In genomic region chr18:12948055-12948804, GRCh38 we compare ENCODE assay signal across 1 cellular context.
A peak's percentile ranks its signal among the peaks of the same experiment; 100 is the strongest.
TF ChIP-seq lines count a peak whose summit lies in the region.

No MANE protein-coding gene starts in this region.

TF ChIP-seq in HEK293, 187 proteins besides CTCF, POLR2A, EP300 and RAD21 (continued from another document and continues in another):
- TF ChIP-seq ZNF639 (tag by site-specific recombination; IDR thresholded peaks at IDR 0.05), result peak; percentile 57; the same call in 1 of the 2 replicates
- TF ChIP-seq ZNF76 (tag by site-specific recombination; IDR thresholded peaks at IDR 0.05; ENCODE audit: borderline replicate concordance, low read depth), result peak; percentile 53; the same call in 1 of the 2 replicates
- TF ChIP-seq ZNF133 (tag by site-specific recombination; IDR thresholded peaks at IDR 0.05), result no peak
- peak; percentile 96 for TF ChIP-seq SP3 (tag by site-specific recombination; IDR thresholded peaks at IDR 0.05)
- peak; percentile 62 for TF ChIP-seq SETDB1 (IDR thresholded peaks at IDR 0.05; ENCODE audit: insufficient read length, low read length)
- no peak for TF ChIP-seq ZNF518A (tag by site-specific recombination; conservative IDR thresholded peaks at IDR 0.05; ENCODE audit: low read depth)
- TF ChIP-seq GLI2 (tag by site-specific recombination; IDR thresholded peaks at IDR 0.05; ENCODE audit: borderline replicate concordance, low read depth), result no peak
- peak; percentile 81 for TF ChIP-seq SP2 (tag by site-specific recombination; IDR thresholded peaks at IDR 0.05)
- TF ChIP-seq ZNF843 (tag by site-specific recombination; IDR thresholded peaks at IDR 0.05), result peak; percentile 41
- TF ChIP-seq ZNF2 (tag by site-specific recombination; IDR thresholded peaks at IDR 0.05), result 0 out of 2 replicates have a peak, but pooled peaks have one; percentile 30
- TF ChIP-seq, protein P1, sequence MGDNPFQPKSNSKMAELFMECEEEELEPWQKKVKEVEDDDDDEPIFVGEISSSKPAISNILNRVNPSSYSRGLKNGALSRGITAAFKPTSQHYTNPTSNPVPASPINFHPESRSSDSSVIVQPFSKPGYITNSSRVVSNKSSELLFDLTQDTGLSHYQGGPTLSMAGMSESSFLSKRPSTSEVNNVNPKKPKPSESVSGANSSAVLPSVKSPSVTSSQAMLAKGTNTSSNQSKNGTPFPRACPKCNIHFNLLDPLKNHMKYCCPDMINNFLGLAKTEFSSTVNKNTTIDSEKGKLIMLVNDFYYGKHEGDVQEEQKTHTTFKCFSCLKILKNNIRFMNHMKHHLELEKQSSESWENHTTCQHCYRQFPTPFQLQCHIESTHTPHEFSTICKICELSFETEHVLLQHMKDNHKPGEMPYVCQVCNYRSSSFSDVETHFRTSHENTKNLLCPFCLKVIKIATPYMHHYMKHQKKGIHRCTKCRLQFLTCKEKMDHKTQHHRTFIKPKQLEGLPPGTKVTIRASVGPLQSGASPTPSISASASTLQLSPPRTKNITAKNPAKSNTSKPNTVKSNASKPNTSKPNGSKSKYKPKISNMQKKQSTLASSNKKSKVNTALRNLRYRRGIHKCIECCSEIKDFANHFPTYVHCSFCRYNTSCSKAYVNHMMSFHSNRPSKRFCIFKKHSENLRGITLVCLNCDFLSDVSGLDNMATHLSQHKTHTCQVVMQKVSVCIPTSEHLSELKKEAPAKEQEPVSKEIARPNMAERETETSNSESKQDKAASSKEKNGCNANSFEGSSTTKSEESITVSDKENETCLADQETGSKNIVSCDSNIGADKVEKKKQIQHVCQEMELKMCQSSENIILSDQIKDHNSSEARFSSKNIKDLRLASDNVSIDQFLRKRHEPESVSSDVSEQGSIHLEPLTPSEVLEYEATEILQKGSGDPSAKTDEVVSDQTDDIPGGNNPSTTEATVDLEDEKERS (tag by site-specific recombination; IDR thresholded peaks at IDR 0.05), result peak; percentile 38; the same call in 1 of the 2 replicates
- peak; percentile 78 for TF ChIP-seq ZBTB20 (tag by site-specific recombination; IDR thresholded peaks at IDR 0.05)
- peak; percentile 92 for TF ChIP-seq ZBTB10 (tag by site-specific recombination; IDR thresholded peaks at IDR 0.05)
- TF ChIP-seq, protein P2, sequence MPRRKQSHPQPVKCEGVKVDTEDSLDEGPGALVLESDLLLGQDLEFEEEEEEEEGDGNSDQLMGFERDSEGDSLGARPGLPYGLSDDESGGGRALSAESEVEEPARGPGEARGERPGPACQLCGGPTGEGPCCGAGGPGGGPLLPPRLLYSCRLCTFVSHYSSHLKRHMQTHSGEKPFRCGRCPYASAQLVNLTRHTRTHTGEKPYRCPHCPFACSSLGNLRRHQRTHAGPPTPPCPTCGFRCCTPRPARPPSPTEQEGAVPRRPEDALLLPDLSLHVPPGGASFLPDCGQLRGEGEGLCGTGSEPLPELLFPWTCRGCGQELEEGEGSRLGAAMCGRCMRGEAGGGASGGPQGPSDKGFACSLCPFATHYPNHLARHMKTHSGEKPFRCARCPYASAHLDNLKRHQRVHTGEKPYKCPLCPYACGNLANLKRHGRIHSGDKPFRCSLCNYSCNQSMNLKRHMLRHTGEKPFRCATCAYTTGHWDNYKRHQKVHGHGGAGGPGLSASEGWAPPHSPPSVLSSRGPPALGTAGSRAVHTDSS (tag by site-specific recombination; IDR thresholded peaks at IDR 0.05), result 0 out of 2 replicates have a peak, but pooled peaks have one; percentile 17
- peak; percentile 76; the same call in 1 of the 2 replicates for TF ChIP-seq ZNF561 (tag by site-specific recombination; IDR thresholded peaks at IDR 0.05; ENCODE audit: borderline replicate concordance)
- peak; percentile 92 for TF ChIP-seq ZSCAN30 (tag by site-specific recombination; IDR thresholded peaks at IDR 0.05)
- peak; percentile 87 for TF ChIP-seq PATZ1 (tag by site-specific recombination; IDR thresholded peaks at IDR 0.05)
- TF ChIP-seq ZNF394 (tag by site-specific recombination; IDR thresholded peaks at IDR 0.05; ENCODE audit: borderline replicate concordance), result peak; percentile 54; the same call in 1 of the 2 replicates
- TF ChIP-seq ZNF610 (tag by site-specific recombination; IDR thresholded peaks at IDR 0.05; ENCODE audit: borderline replicate concordance), result peak; percentile 63; the same call in 1 of the 2 replicates
- peak; percentile 82; the same call in 1 of the 2 replicates for TF ChIP-seq ZBTB7A (tag by site-specific recombination; IDR thresholded peaks at IDR 0.05; ENCODE audit: low read depth)
- TF ChIP-seq ZNF174 (tag by site-specific recombination; IDR thresholded peaks at IDR 0.05), result 0 out of 2 replicates have a peak, but pooled peaks have one; percentile 69
- peak; percentile 97 for TF ChIP-seq ZBTB26 (tag by site-specific recombination; optimal IDR thresholded peaks at IDR 0.05)
- no peak; the same call in 1 of the 2 replicates for TF ChIP-seq YY1 (tag by site-specific recombination; IDR thresholded peaks at IDR 0.05)
- TF ChIP-seq WT1 (tag by site-specific recombination; IDR thresholded peaks at IDR 0.05), result peak; percentile 27; the same call in 1 of the 2 replicates
- peak; percentile 67; the same call in 1 of the 2 replicates for TF ChIP-seq ZFP69B (tag by site-specific recombination; IDR thresholded peaks at IDR 0.05)
- TF ChIP-seq HOXC10 (CRISPR knock-in tag; IDR thresholded peaks at IDR 0.05), result no peak
- TF ChIP-seq ZNF366 (tag by site-specific recombination; conservative IDR thresholded peaks at IDR 0.05), result peak; percentile 62
- TF ChIP-seq ZNF354C (tag by site-specific recombination; IDR thresholded peaks at IDR 0.05; ENCODE audit: borderline replicate concordance, low read depth), result no peak
- TF ChIP-seq, protein P3, sequence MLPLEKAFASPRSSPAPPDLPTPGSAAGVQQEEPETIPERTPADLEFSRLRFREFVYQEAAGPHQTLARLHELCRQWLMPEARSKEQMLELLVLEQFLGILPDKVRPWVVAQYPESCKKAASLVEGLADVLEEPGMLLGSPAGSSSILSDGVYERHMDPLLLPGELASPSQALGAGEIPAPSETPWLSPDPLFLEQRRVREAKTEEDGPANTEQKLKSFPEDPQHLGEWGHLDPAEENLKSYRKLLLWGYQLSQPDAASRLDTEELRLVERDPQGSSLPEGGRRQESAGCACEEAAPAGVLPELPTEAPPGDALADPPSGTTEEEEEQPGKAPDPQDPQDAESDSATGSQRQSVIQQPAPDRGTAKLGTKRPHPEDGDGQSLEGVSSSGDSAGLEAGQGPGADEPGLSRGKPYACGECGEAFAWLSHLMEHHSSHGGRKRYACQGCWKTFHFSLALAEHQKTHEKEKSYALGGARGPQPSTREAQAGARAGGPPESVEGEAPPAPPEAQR (tag by site-specific recombination; IDR thresholded peaks at IDR 0.05), result 0 out of 2 replicates have a peak, but pooled peaks have one; percentile 13
- 0 out of 2 replicates have a peak, but pooled peaks have one; percentile 27 for TF ChIP-seq HOXD13 (CRISPR knock-in tag; IDR thresholded peaks at IDR 0.05; ENCODE audit: borderline replicate concordance)
- TF ChIP-seq ZNF677 (tag by site-specific recombination; IDR thresholded peaks at IDR 0.05), result no peak
- TF ChIP-seq ZFHX2 (tag by site-specific recombination; conservative IDR thresholded peaks at IDR 0.05), result peak; percentile 95
- peak; percentile 96 for TF ChIP-seq ZNF777 (tag by site-specific recombination; IDR thresholded peaks at IDR 0.05; ENCODE audit: borderline replicate concordance)
- peak; percentile 75 for TF ChIP-seq ZNF335 (tag by site-specific recombination; conservative IDR thresholded peaks at IDR 0.05)
